ENCODE assay signal across 30 cellular contexts in genomic region chr11:66566221-66566620, GRCh38. TPM values are rescaled to one million over a fixed set of nuclear protein-coding genes. Genes with fewer than 3 reads are reported as not detected.
DNase-seq lines count a peak whose midpoint lies in the region; ATAC-seq, FAIRE-seq and TF ChIP-seq lines count a peak whose summit lies in the region.
"Had no signal": no experiment of that assay in that cellular context is flagged by ENCODE, and none has a peak within 500 bp of the region (broad histone marks: within the 10 kb centered on the region; RNA-seq: fewer than 3 reads in every experiment).

No MANE protein-coding gene starts in this region.

- no peaks in the 10 kb centered on the region for H3K79me2 ChIP-seq in astrocyte (ENCODE audit: insufficient read depth, low read length)

- in situ Hi-C loops in G401 (cut with HindIII; ENCODE audit: low sequenced_read_pairs) = no loop called here

- no peak overlapping the region for H2AFZ ChIP-seq in astrocyte (ENCODE audit: low read depth, low read length)

- peaks cover 6% of the 10 kb centered on the region for H3K27me3 ChIP-seq in astrocyte (ENCODE audit: insufficient read depth, low read length)
- H3K27me3 ChIP-seq: MG63, SJCRH30 had no signal

- H3K4me3 ChIP-seq in astrocyte (ENCODE audit: insufficient read depth, low read depth, low read length) = no peak overlapping the region
- H3K4me3 ChIP-seq: A549, HAP-1, MG63, SJCRH30 had no signal

- POLR2A ChIA-PET in naive thymus-derived CD8-positive, alpha-beta T cell (lab: Charles Lee) = no interaction called here

- H3K9ac ChIP-seq in astrocyte (ENCODE audit: low read length) = no peak overlapping the region

- H3K27me3 Mint-ChIP-seq in natural killer cell (ENCODE audit: low read depth in 2 of 2) = no peaks in the 10 kb centered on the region
- peaks cover 0 to 10% of the 10 kb centered on the region in 2 donors for H3K27me3 Mint-ChIP-seq in natural killer cell treated with Interleukin-12 subunit alpha and Interleukin-12 subunit beta and Interleukin-15 and Interleukin-18, amount 100 ng/mL, for 72 hours
- H3K27me3 Mint-ChIP-seq in astrocyte (ENCODE audit: low read depth, unreplicated experiment) = peaks cover 23% of the 10 kb centered on the region
- H3K27me3 Mint-ChIP-seq in naive thymus-derived CD8-positive, alpha-beta T cell = peaks cover 0 to 2% (median 0%) of the 10 kb centered on the region in 5 donors

- H3K4me1 Mint-ChIP-seq in natural killer cell (peaks cover 4 to 9% of the 10 kb centered on the region in 2 donors), astrocyte (ENCODE audit: low read depth, unreplicated experiment) (peaks cover 14% of the 10 kb centered on the region)
- H3K4me1 Mint-ChIP-seq in natural killer cell treated with Interleukin-12 subunit alpha and Interleukin-12 subunit beta and Interleukin-15 and Interleukin-18, amount 100 ng/mL, for 72 hours (ENCODE audit: low read depth in 2 of 2) = peaks cover 6% of the 10 kb centered on the region in 2 donors
- H3K4me1 Mint-ChIP-seq in naive thymus-derived CD8-positive, alpha-beta T cell = peaks cover 0 to 18% (median 10%) of the 10 kb centered on the region in 4 donors

- H3K9me3 Mint-ChIP-seq in natural killer cell (no peaks in the 10 kb centered on the region), astrocyte (ENCODE audit: unreplicated experiment) (peaks cover 3% of the 10 kb centered on the region)
- no peaks in the 10 kb centered on the region for H3K9me3 Mint-ChIP-seq in natural killer cell treated with Interleukin-12 subunit alpha and Interleukin-12 subunit beta and Interleukin-15 and Interleukin-18, amount 100 ng/mL, for 72 hours
- no peaks in the 10 kb centered on the region for H3K9me3 Mint-ChIP-seq in naive thymus-derived CD8-positive, alpha-beta T cell
- H3K9me3 Mint-ChIP-seq: HFFc6 had no signal

- intact Hi-C loops in natural killer cell (cut with micrococcal nuclease) = no loop called here

- no peak overlapping the region for H3K27ac ChIP-seq in astrocyte (ENCODE audit: low read depth, low read length)
- H3K27ac ChIP-seq: A549, C4-2B, SJCRH30 had no signal

- peaks cover 9% of the 10 kb centered on the region for H3K4me1 ChIP-seq in astrocyte (ENCODE audit: insufficient read depth, low read length)
- H3K4me1 ChIP-seq: SJCRH30 had no signal

- FAIRE-seq in astrocyte (lab: Jason Lieb, UNC) = no peak
- no peak for FAIRE-seq in GM12891 (lab: Jason Lieb, UNC)
- FAIRE-seq: A549, G401.6 had no signal

- TF ChIP-seq POLR2A in GM12891 (IDR thresholded peaks at IDR 0.05; ENCODE audit: low read depth, low read length) = no peak

- H4K20me1 ChIP-seq in astrocyte (ENCODE audit: insufficient read depth, low read length) = no peaks in the 10 kb centered on the region

- ATAC-seq in natural killer cell = no peak
- no peak for ATAC-seq in natural killer cell treated with Interleukin-12 subunit alpha and Interleukin-12 subunit beta and Interleukin-15 and Interleukin-18, amount 100 ng/mL, for 72 hours
- no peak for ATAC-seq in naive thymus-derived CD8-positive, alpha-beta T cell
- ATAC-seq: A549, PC-3, Right ventricle myocardium inferior, SK-N-SH treated with all-trans-retinoic acid at 6 μM for 48 hours had no signal

- TF ChIP-seq CTCF in natural killer cell (IDR thresholded peaks at IDR 0.05) (no peak), astrocyte (IDR thresholded peaks at IDR 0.05; ENCODE audit: insufficient read depth, low read depth, low read length) (no peak)

- H3K4me2 ChIP-seq in astrocyte (ENCODE audit: low read length) = no peak overlapping the region
- H3K4me2 ChIP-seq: A549 had no signal

- DNase-seq in natural killer cell (no peak), astrocyte (ENCODE audit: low read depth) (no peak), Ammon's horn (ENCODE audit: low spot score) (no peak), GM12891 (ENCODE audit: insufficient read length, low spot score) (no peak), G401 (ENCODE audit: low spot score) (no peak)
- no peak for DNase-seq in natural killer cell treated with Interleukin-12 subunit alpha and Interleukin-12 subunit beta and Interleukin-15 and Interleukin-18, amount 100 ng/mL, for 72 hours (ENCODE audit: low spot score)
- no peak for DNase-seq in naive thymus-derived CD8-positive, alpha-beta T cell
- DNase-seq: AML-193; DMS53; GOT3; HFFc6; IMR-90; KG1; MG63; NCI-H1105 treated with DMSO at 0.1 percent for 48 hours; NCI-H1694; NCI-H2029 treated with DMSO at 0.1 percent for 48 hours; NCI-H446 treated with DMSO at 0.1 percent for 48 hours; NCI-H526; NCI-H82; NK-92 treated with Interleukin-12 subunit alpha and Interleukin-12 subunit beta, amount 100 ng/mL, for 24 hours; PC-3; SJCRH30 had no signal

- no peaks in the 10 kb centered on the region for H3K9me3 ChIP-seq in astrocyte (ENCODE audit: insufficient read depth, low read depth, low read length)
- H3K9me3 ChIP-seq: A549, HAP-1, MG63, SJCRH30 had no signal

- H3K27ac Mint-ChIP-seq in natural killer cell (no peak overlapping the region), astrocyte (ENCODE audit: unreplicated experiment) (peak overlapping the region; percentile 64)
- peak overlapping the region in 1 of 2 donors; percentile 70 for H3K27ac Mint-ChIP-seq in natural killer cell treated with Interleukin-12 subunit alpha and Interleukin-12 subunit beta and Interleukin-15 and Interleukin-18, amount 100 ng/mL, for 72 hours
- H3K27ac Mint-ChIP-seq in naive thymus-derived CD8-positive, alpha-beta T cell = peak overlapping the region in 2 of 10 donors; percentile 41 to 68
- H3K27ac Mint-ChIP-seq: HFFc6 had no signal

- no peaks in the 10 kb centered on the region for H3K36me3 ChIP-seq in astrocyte (ENCODE audit: insufficient read depth, low read length)
- H3K36me3 ChIP-seq: HAP-1, MG63, SJCRH30 had no signal

- H3K4me3 Mint-ChIP-seq in natural killer cell (peak overlapping the region; percentile 22), astrocyte (ENCODE audit: unreplicated experiment) (no peak overlapping the region)
- no peak overlapping the region for H3K4me3 Mint-ChIP-seq in natural killer cell treated with Interleukin-12 subunit alpha and Interleukin-12 subunit beta and Interleukin-15 and Interleukin-18, amount 100 ng/mL, for 72 hours
- H3K4me3 Mint-ChIP-seq in naive thymus-derived CD8-positive, alpha-beta T cell = peak overlapping the region in 7 of 10 donors; percentile 22 to 73 (median 48)

- H3K36me3 Mint-ChIP-seq in natural killer cell (no peaks in the 10 kb centered on the region), astrocyte (ENCODE audit: low read depth, unreplicated experiment) (no peaks in the 10 kb centered on the region)
- no peaks in the 10 kb centered on the region for H3K36me3 Mint-ChIP-seq in natural killer cell treated with Interleukin-12 subunit alpha and Interleukin-12 subunit beta and Interleukin-15 and Interleukin-18, amount 100 ng/mL, for 72 hours
- peaks cover 0 to 2% (median 0%) of the 10 kb centered on the region in 3 donors for H3K36me3 Mint-ChIP-seq in naive thymus-derived CD8-positive, alpha-beta T cell

TF ChIP-seq in GM12891, 5 proteins besides CTCF, POLR2A, EP300 and RAD21:
- TF ChIP-seq SPI1 (IDR thresholded peaks at IDR 0.05; ENCODE audit: low read depth, low read length) (no peak), TAF1 (IDR thresholded peaks at IDR 0.05; ENCODE audit: low read depth, low read length) (no peak), POLR2AphosphoS5 (IDR thresholded peaks at IDR 0.05; ENCODE audit: low read depth, low read length) (no peak), POU2F2 (IDR thresholded peaks at IDR 0.05; ENCODE audit: low read depth, low read length) (no peak), PAX5 (IDR thresholded peaks at IDR 0.05; ENCODE audit: insufficient read depth, low read length, severe bottlenecking) (no peak)

RNA-seq across cellular contexts. Expression of gene CTSF, which starts 2.2 kb away (rescaled TPM):
- total RNA-seq in natural killer cell = 10 to 100 TPM; 17.1 to 27.0 (median 24.8) TPM
- total RNA-seq in natural killer cell treated with Interleukin-12 subunit alpha and Interleukin-12 subunit beta and Interleukin-15 and Interleukin-18, amount 100 ng/mL, for 72 hours = 1 to 10 TPM; 2.7 to 3.8 TPM
- total RNA-seq in astrocyte = 1.5 and 4.0 TPM in 2 replicates
- total RNA-seq in naive thymus-derived CD8-positive, alpha-beta T cell = 10 to 100 TPM; 53.9 to 58.4 TPM
- polyA plus RNA-seq in naive thymus-derived CD8-positive, alpha-beta T cell = 10 to 100 TPM; 25.1 to 40.9 (median 25.4) TPM
- polyA plus RNA-seq in GM12891 (2012; ENCODE audit: low read depth, missing spikeins) = 0.36 TPM
- 518 and 594 TPM in 2 replicates for total RNA-seq in G401 (2014; rRNA removed; shearing (Covaris generic))

RNA-seq across cellular contexts. Expression of gene ACTN3, which starts 19.5 kb away (rescaled TPM):
- total RNA-seq in natural killer cell = under 1 TPM; 0.33 to 1.00 (median 0.50) TPM
- under 1 TPM; 0.12 to 0.73 TPM for total RNA-seq in natural killer cell treated with Interleukin-12 subunit alpha and Interleukin-12 subunit beta and Interleukin-15 and Interleukin-18, amount 100 ng/mL, for 72 hours
- not detected in 2 replicates for total RNA-seq in astrocyte
- total RNA-seq in naive thymus-derived CD8-positive, alpha-beta T cell = under 1 TPM in 1 of 2 experiments, not detected in 1; 0.27 TPM
- under 1 TPM in 1 of 3 donors, not detected in 2; 0.08 TPM for polyA plus RNA-seq in naive thymus-derived CD8-positive, alpha-beta T cell
- polyA plus RNA-seq in GM12891 (2012; ENCODE audit: low read depth, missing spikeins) = 0.14 TPM
- total RNA-seq in G401 (2014; rRNA removed; shearing (Covaris generic)) = 32.1 and 42.0 TPM in 2 replicates
- total RNA-seq: Daoy, PC-3, Right ventricle myocardium inferior, SJCRH30 had no signal
- polyA plus RNA-seq: A549 had no signal

RNA-seq across cellular contexts. Expression of gene ZDHHC24, which starts 20.4 kb away (rescaled TPM):
- total RNA-seq in natural killer cell (10 to 100 TPM; 18.5 to 34.9 (median 28.9) TPM), astrocyte (13.5 and 15.6 TPM in 2 replicates)
- total RNA-seq in natural killer cell treated with Interleukin-12 subunit alpha and Interleukin-12 subunit beta and Interleukin-15 and Interleukin-18, amount 100 ng/mL, for 72 hours = 10 to 100 TPM; 15.9 to 19.5 TPM
- total RNA-seq in naive thymus-derived CD8-positive, alpha-beta T cell = 10 to 100 TPM; 26.3 to 29.3 TPM
- polyA plus RNA-seq in naive thymus-derived CD8-positive, alpha-beta T cell = 10 to 100 TPM in 2 of 3 donors, 1 to 10 TPM in 1; 9.6 to 14.1 (median 10.5) TPM
- 4.8 TPM for polyA plus RNA-seq in GM12891 (2012; ENCODE audit: low read depth, missing spikeins)
- 35.3 and 36.0 TPM in 2 replicates for total RNA-seq in G401 (2014; rRNA removed; shearing (Covaris generic))

RNA-seq across cellular contexts. Expression of gene CCDC87, which starts 26.6 kb away (rescaled TPM):
- total RNA-seq in natural killer cell (under 1 TPM; 0.40 to 0.68 (median 0.49) TPM), astrocyte (0.31 and 0.34 TPM in 2 replicates)
- not detected for total RNA-seq in natural killer cell treated with Interleukin-12 subunit alpha and Interleukin-12 subunit beta and Interleukin-15 and Interleukin-18, amount 100 ng/mL, for 72 hours
- under 1 TPM in 1 of 2 experiments, not detected in 1; 0.16 TPM for total RNA-seq in naive thymus-derived CD8-positive, alpha-beta T cell
- not detected for polyA plus RNA-seq in naive thymus-derived CD8-positive, alpha-beta T cell
- 0.08 TPM for polyA plus RNA-seq in GM12891 (2012; ENCODE audit: low read depth, missing spikeins)
- total RNA-seq in G401 (2014; rRNA removed; shearing (Covaris generic)) = 0.07 and 0.37 TPM in 2 replicates
- total RNA-seq: Daoy had no signal

RNA-seq across cellular contexts. Expression of gene CCS, which starts 26.8 kb away (rescaled TPM):
- total RNA-seq in natural killer cell (10 to 100 TPM; 27.1 to 35.6 (median 32.4) TPM), astrocyte (23.1 and 23.2 TPM in 2 replicates)
- 10 to 100 TPM; 29.0 to 31.0 TPM for total RNA-seq in natural killer cell treated with Interleukin-12 subunit alpha and Interleukin-12 subunit beta and Interleukin-15 and Interleukin-18, amount 100 ng/mL, for 72 hours
- total RNA-seq in naive thymus-derived CD8-positive, alpha-beta T cell = 10 to 100 TPM; 57.2 to 59.1 TPM
- polyA plus RNA-seq in naive thymus-derived CD8-positive, alpha-beta T cell = 10 to 100 TPM; 39.2 to 53.4 (median 46.6) TPM
- 39.5 TPM for polyA plus RNA-seq in GM12891 (2012; ENCODE audit: low read depth, missing spikeins)
- total RNA-seq in G401 (2014; rRNA removed; shearing (Covaris generic)) = 181 and 230 TPM in 2 replicates

Comparison
In these comparisons a context has a peak if more than half of its experiments do, and no peak if none do; other contexts are left out.
1. H3K4me3 Mint-ChIP-seq: peak in natural killer cell (single experiment) and naive thymus-derived CD8-positive, alpha-beta T cell (7 of 10); none in natural killer cell treated with Interleukin-12 subunit alpha and Interleukin-12 subunit beta and Interleukin-15 and Interleukin-18, amount 100 ng/mL, for 72 hours (single experiment) and astrocyte (single experiment).
2. RNA of gene ACTN3, which starts 19.5 kb away (total RNA-seq): 32.1 to 42.0 TPM in G401; 0.12 to 0.73 TPM in natural killer cell treated with Interleukin-12 subunit alpha and Interleukin-12 subunit beta and Interleukin-15 and Interleukin-18, amount 100 ng/mL, for 72 hours, 0.33 to 1.00 TPM in natural killer cell, 0.27 TPM in naive thymus-derived CD8-positive, alpha-beta T cell and not detected in astrocyte; every median in the first group is over 10 times any median in the second.